ENCODE assay signal across 8 cellular contexts in the genomic region with DNA sequence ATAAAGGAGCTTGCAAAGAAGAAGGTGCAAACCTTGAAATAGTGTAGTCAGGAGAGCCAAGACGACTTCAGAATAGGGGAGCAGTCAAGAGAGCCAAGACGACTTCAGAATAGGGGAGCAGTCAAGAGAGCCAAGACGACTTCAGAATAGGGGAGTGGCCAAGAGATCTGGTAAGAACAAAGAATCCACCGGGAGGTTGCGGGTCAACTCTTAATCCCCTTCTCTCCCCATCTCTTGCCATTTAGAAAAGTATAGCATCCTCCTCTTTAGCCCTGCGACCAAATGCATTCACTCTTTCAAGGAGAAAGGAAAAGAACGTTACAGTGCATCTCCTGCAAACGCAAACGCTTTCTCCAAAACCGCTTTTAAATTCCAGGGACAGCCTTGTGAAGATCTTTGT. TPM values are rescaled to one million over a fixed set of nuclear protein-coding genes. Genes with fewer than 3 reads are reported as not detected.
DNase-seq lines count a peak whose midpoint lies in the region; ATAC-seq and TF ChIP-seq lines count a peak whose summit lies in the region.

No MANE protein-coding gene starts in this region.

- intact Hi-C loops in thyroid gland (cut with DNase I): loop anchor here (5.0 kb wide), 1 partner anchor 165 kb away; a partner anchor contains a TSS

- H3K27ac Mint-ChIP-seq in activated T-cell treated with anti-CD3 and anti-CD28 coated beads, Interleukin-2, amount 50 U/mL, for 24 hours: peak overlapping the region; percentile 93
- peak overlapping the region; percentile 79 for H3K27ac Mint-ChIP-seq in activated naive CD8-positive, alpha-beta T cell treated with anti-CD3 and anti-CD28 coated beads, Interleukin-2, amount 10 ng/mL, durations not matched to agents 7 days and 5 days

- H3K4me3 ChIP-seq in kidney epithelial cell (ENCODE audit: low read depth, low read length) (peak overlapping the region; percentile 99), thyroid gland (replicated peaks in 1 of 3) (peak overlapping the region in 2 of 3 donors; percentile 92 to 98)

- H3K4me1 Mint-ChIP-seq in activated T-cell treated with anti-CD3 and anti-CD28 coated beads, Interleukin-2, amount 50 U/mL, for 24 hours (ENCODE audit: low read depth): peaks cover 36% of the 10 kb centered on the region
- H3K4me1 Mint-ChIP-seq in activated naive CD8-positive, alpha-beta T cell treated with anti-CD3 and anti-CD28 coated beads, Interleukin-2, amount 10 ng/mL, durations not matched to agents 7 days and 5 days: peaks cover 18% of the 10 kb centered on the region

- no peak for ATAC-seq in activated naive CD8-positive, alpha-beta T cell treated with anti-CD3 and anti-CD28 coated beads, Interleukin-2, amount 10 ng/mL, durations not matched to agents 7 days and 5 days (ENCODE audit: low read depth)
- no peak for ATAC-seq in HG03175 (IDR thresholded peaks at IDR 0.05; ENCODE audit: unreplicated experiment)

- peaks cover 23 to 26% of the 10 kb centered on the region in 2 donors for H3K4me1 ChIP-seq in thyroid gland

- H3K4me3 Mint-ChIP-seq in activated T-cell treated with anti-CD3 and anti-CD28 coated beads, Interleukin-2, amount 50 U/mL, for 24 hours: peak overlapping the region; percentile 97
- H3K4me3 Mint-ChIP-seq in activated naive CD8-positive, alpha-beta T cell treated with anti-CD3 and anti-CD28 coated beads, Interleukin-2, amount 10 ng/mL, durations not matched to agents 7 days and 5 days: peak overlapping the region; percentile 90

- peaks cover 51% of the 10 kb centered on the region for H3K36me3 Mint-ChIP-seq in activated T-cell treated with anti-CD3 and anti-CD28 coated beads, Interleukin-2, amount 50 U/mL, for 24 hours (ENCODE audit: low read depth)
- H3K36me3 Mint-ChIP-seq in activated naive CD8-positive, alpha-beta T cell treated with anti-CD3 and anti-CD28 coated beads, Interleukin-2, amount 10 ng/mL, durations not matched to agents 7 days and 5 days: peaks cover 9% of the 10 kb centered on the region

- H3K36me3 ChIP-seq in kidney epithelial cell (ENCODE audit: control insufficient read depth, insufficient read depth, low read length): peaks cover 2% of the 10 kb centered on the region
- H3K36me3 ChIP-seq in thyroid gland: peaks cover 5 to 13% of the 10 kb centered on the region in 2 donors

- TF ChIP-seq POLR2A in thyroid gland (IDR thresholded peaks at IDR 0.05): no peak

- no peaks in the 10 kb centered on the region for H3K9me3 ChIP-seq in thyroid gland

- POLR2A ChIA-PET in activated naive CD8-positive, alpha-beta T cell treated with anti-CD3 and anti-CD28 coated beads, Interleukin-2, amount 10 ng/mL, durations not matched to agents 7 days and 5 days (lab: Charles Lee): interaction anchor here (1.0 to 1.7 kb wide), 4 partner anchors 19 to 162 kb away, joined by 3 to 10 read pairs (median 4); a partner anchor contains a TSS

- WGBS in thyroid gland, 2 donors: 0 to 1% methylated on average over 10 of the region's 10 CpGs

- DNase-seq in activated T-cell treated with anti-CD3 and anti-CD28 coated beads, Interleukin-2, amount 50 U/mL, for 24 hours: no peak
- DNase-seq in activated T-cell treated with anti-CD3 and anti-CD28 coated beads, Interleukin-2, amount 50 U/mL, for 1 hour: no peak
- no peak for DNase-seq in activated naive CD8-positive, alpha-beta T cell treated with anti-CD3 and anti-CD28 coated beads, Interleukin-2, amount 10 ng/mL, durations not matched to agents 7 days and 5 days
- no peak for DNase-seq in kidney epithelial cell (ENCODE audit: low read depth)
- no peak for DNase-seq in thyroid gland
- no peak for DNase-seq in anterior cingulate cortex (lab: John Stamatoyannopoulos, UW)
- DNase-seq in G401 (ENCODE audit: low spot score): no peak

- no peaks in the 10 kb centered on the region for H3K27me3 Mint-ChIP-seq in activated T-cell treated with anti-CD3 and anti-CD28 coated beads, Interleukin-2, amount 50 U/mL, for 24 hours
- no peaks in the 10 kb centered on the region for H3K27me3 Mint-ChIP-seq in activated naive CD8-positive, alpha-beta T cell treated with anti-CD3 and anti-CD28 coated beads, Interleukin-2, amount 10 ng/mL, durations not matched to agents 7 days and 5 days

- in situ Hi-C loops in G401 (cut with HindIII; ENCODE audit: low sequenced_read_pairs): no loop called here

- H3K27ac ChIP-seq in thyroid gland: peak overlapping the region in 2 of 3 donors; percentile 60 to 63

- H3K9me3 Mint-ChIP-seq in activated T-cell treated with anti-CD3 and anti-CD28 coated beads, Interleukin-2, amount 50 U/mL, for 24 hours: no peaks in the 10 kb centered on the region
- H3K9me3 Mint-ChIP-seq in activated naive CD8-positive, alpha-beta T cell treated with anti-CD3 and anti-CD28 coated beads, Interleukin-2, amount 10 ng/mL, durations not matched to agents 7 days and 5 days: no peaks in the 10 kb centered on the region

- H3K27me3 ChIP-seq in kidney epithelial cell (ENCODE audit: control insufficient read depth, insufficient read depth, low read length) (no peaks in the 10 kb centered on the region), thyroid gland (no peaks in the 10 kb centered on the region)

- no peak for TF ChIP-seq CTCF in kidney epithelial cell (IDR thresholded peaks at IDR 0.05; ENCODE audit: insufficient read depth, low read length, poor library complexity, severe bottlenecking)
- no peak for TF ChIP-seq CTCF in thyroid gland (IDR thresholded peaks at IDR 0.05)

RNA-seq across cellular contexts. Expression of a gene that starts 0.7 kb away (rescaled TPM):
- total RNA-seq in activated naive CD8-positive, alpha-beta T cell treated with anti-CD3 and anti-CD28 coated beads, Interleukin-2, amount 10 ng/mL, durations not matched to agents 7 days and 5 days: 10 to 100 TPM; 17.4 to 17.9 TPM
- total RNA-seq in kidney epithelial cell: 22.2 and 32.8 TPM in 2 replicates
- 10 to 100 TPM in 3 of 4 donors, 1 to 10 TPM in 1; 8.9 to 11.5 (median 10.5) TPM for total RNA-seq in thyroid gland
- total RNA-seq in G401 (2014; rRNA removed; shearing (Covaris generic)): 12.9 and 16.8 TPM in 2 replicates

RNA-seq across cellular contexts. Expression of a gene that starts 0.8 kb away (rescaled TPM):
- 1 to 10 TPM; 1.6 to 2.1 TPM for total RNA-seq in activated naive CD8-positive, alpha-beta T cell treated with anti-CD3 and anti-CD28 coated beads, Interleukin-2, amount 10 ng/mL, durations not matched to agents 7 days and 5 days
- total RNA-seq in kidney epithelial cell (19.9 and 25.9 TPM in 2 replicates), thyroid gland (100 to 1,000 TPM in 1 of 4 donors, 10 to 100 TPM in 3; 49.7 to 103 (median 94.2) TPM)
- total RNA-seq in G401 (2014; rRNA removed; shearing (Covaris generic)): 5.6 and 6.6 TPM in 2 replicates
